In genomic region chr3:62875103-62876002, GRCh38 we compare ENCODE assay signal across 8 cellular contexts. TPM values are rescaled to one million over a fixed set of nuclear protein-coding genes. Genes with fewer than 3 reads are reported as not detected.
DNase-seq lines count a peak whose midpoint lies in the region; FAIRE-seq and TF ChIP-seq lines count a peak whose summit lies in the region.

Gene CADPS (minus strand): TSS chr3:62875416. CDS start chr3:62875029, 387 bp downstream.

- peaks cover 6% of the 10 kb centered on the region for H3K27me3 ChIP-seq in astrocyte (ENCODE audit: insufficient read depth, low read length)

- H3K79me2 ChIP-seq in astrocyte (ENCODE audit: insufficient read depth, low read length): no peaks in the 10 kb centered on the region

- peaks cover 12% of the 10 kb centered on the region for H3K4me1 Mint-ChIP-seq in astrocyte (ENCODE audit: low read depth, unreplicated experiment)

- H2AFZ ChIP-seq in astrocyte (ENCODE audit: low read depth, low read length): peak within 1 kb of the TSS; percentile 80

- no peak for FAIRE-seq in astrocyte (lab: Jason Lieb, UNC)

- H3K9me3 ChIP-seq in astrocyte (ENCODE audit: insufficient read depth, low read depth, low read length): no peaks in the 10 kb centered on the region

- peaks cover 19% of the 10 kb centered on the region for H3K27me3 Mint-ChIP-seq in astrocyte (ENCODE audit: low read depth, unreplicated experiment)

- DNase-seq in NCI-H128 (lab: John Stamatoyannopoulos, UW; ENCODE audit: unreplicated experiment): peak; percentile 59
- peak; percentile 53 for DNase-seq in astrocyte (ENCODE audit: low read depth)
- DNase-seq in inferior parietal cortex (ENCODE audit: extremely low spot score): peak; percentile 64
- DNase-seq in substantia nigra (lab: John Stamatoyannopoulos, UW): peak in 32 of 49 donors; percentile 0 to 71 (median 10)
- no peak for DNase-seq in activated CD4-positive, CD25-positive, alpha-beta regulatory T cell treated with anti-CD3 and anti-CD28 coated beads, Interleukin-2, amount 50 U/mL, for 72 hours
- DNase-seq in HuH-7 (ENCODE audit: low spot score): no peak
- no peak for DNase-seq in activated effector memory CD4-positive, alpha-beta T cell treated with Interleukin-2 at 50 U/mL for 16 hours
- DNase-seq in epidermal melanocyte (ENCODE audit: insufficient read length, low spot score): no peak

- H3K27ac ChIP-seq in astrocyte (ENCODE audit: low read depth, low read length) (no peak within 1 kb of the TSS), substantia nigra (ENCODE audit: low read depth, low read length, poor library complexity, severe bottlenecking) (peak within 1 kb of the TSS; percentile 51)

- H3K4me1 ChIP-seq in astrocyte (ENCODE audit: insufficient read depth, low read length): peaks cover 15% of the 10 kb centered on the region

- no peak for TF ChIP-seq CTCF in astrocyte (IDR thresholded peaks at IDR 0.05; ENCODE audit: insufficient read depth, low read depth, low read length)

- peak within 1 kb of the TSS; percentile 59 for H3K4me3 ChIP-seq in astrocyte (ENCODE audit: insufficient read depth, low read depth, low read length)

- H4K20me1 ChIP-seq in astrocyte (ENCODE audit: insufficient read depth, low read length): no peaks in the 10 kb centered on the region

- no peaks in the 10 kb centered on the region for H3K36me3 ChIP-seq in astrocyte (ENCODE audit: insufficient read depth, low read length)

- no peaks in the 10 kb centered on the region for H3K36me3 Mint-ChIP-seq in astrocyte (ENCODE audit: low read depth, unreplicated experiment)

- peak within 1 kb of the TSS; percentile 84 for H3K4me3 Mint-ChIP-seq in astrocyte (ENCODE audit: unreplicated experiment)

- peak within 1 kb of the TSS; percentile 88 for H3K4me2 ChIP-seq in astrocyte (ENCODE audit: low read length)

- no peak within 1 kb of the TSS for H3K27ac Mint-ChIP-seq in astrocyte (ENCODE audit: unreplicated experiment)

- peaks cover 2% of the 10 kb centered on the region for H3K9me3 Mint-ChIP-seq in astrocyte (ENCODE audit: unreplicated experiment)

- peak within 1 kb of the TSS; percentile 28 for H3K9ac ChIP-seq in astrocyte (ENCODE audit: low read length)

RNA-seq across cellular contexts. Expression of gene CADPS, which starts in this region (rescaled TPM):
- total RNA-seq in astrocyte: 5.4 and 7.1 TPM in 2 replicates

Comparison
In these comparisons a context has a peak if more than half of its experiments do, and no peak if none do; other contexts are left out.
1. DNase-seq: peak in NCI-H128 (single experiment), astrocyte (single experiment), inferior parietal cortex (single experiment) and substantia nigra (32 of 49); none in activated CD4-positive, CD25-positive, alpha-beta regulatory T cell treated with anti-CD3 and anti-CD28 coated beads, Interleukin-2, amount 50 U/mL, for 72 hours (single experiment), HuH-7 (single experiment), activated effector memory CD4-positive, alpha-beta T cell treated with Interleukin-2 at 50 U/mL for 16 hours (single experiment) and epidermal melanocyte (single experiment).